Comparison of ENCODE assay signal across 8 cellular contexts in the genomic region with DNA sequence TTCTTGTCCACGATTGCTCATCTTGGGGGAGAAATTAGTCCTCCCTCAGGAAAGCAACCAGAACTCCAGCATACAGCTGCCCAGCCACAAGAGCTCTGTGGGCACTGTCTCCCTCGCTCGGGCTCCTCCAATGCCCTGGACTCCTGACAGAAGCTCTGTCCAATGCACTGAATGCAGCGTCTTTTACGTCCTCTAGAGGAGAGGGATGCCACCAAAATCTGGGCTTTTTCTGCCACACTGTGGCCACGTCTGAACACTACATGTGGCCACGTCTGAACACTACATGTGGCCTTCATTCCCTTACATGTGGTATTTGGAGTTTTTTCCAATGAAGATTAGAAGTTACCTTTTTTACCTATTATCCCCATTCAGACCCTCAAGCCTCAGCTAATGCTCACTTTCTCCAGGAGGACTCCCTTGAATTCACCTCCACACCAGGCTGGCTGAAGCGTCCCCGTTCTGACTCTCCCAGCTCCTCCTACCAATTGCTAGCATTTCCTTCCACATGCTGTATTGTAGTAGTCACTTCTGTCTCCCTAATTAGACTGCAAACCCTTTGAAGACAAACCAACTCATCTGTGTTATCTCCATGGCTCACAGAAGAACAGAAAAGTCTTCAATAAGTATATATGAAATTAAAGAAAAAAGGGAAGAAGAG.
DNase-seq lines count a peak whose midpoint lies in the region; ATAC-seq, FAIRE-seq and TF ChIP-seq lines count a peak whose summit lies in the region.

No MANE protein-coding gene starts in this region.

- in situ Hi-C loops in gastrocnemius medialis (cut with MboI; ENCODE audit: low sequenced_read_pairs in 4 of 4) = loop anchor here (5.0 to 25.0 kb wide), 3 partner anchors 457 to 467 kb away; no protein-coding TSS in a partner anchor

- H3K27me3 ChIP-seq in right atrium auricular region = no peaks in the 10 kb centered on the region
- H3K27me3 ChIP-seq in gastrocnemius medialis = no peaks in the 10 kb centered on the region

- TF ChIP-seq CTCF in GM12874 (IDR thresholded peaks at IDR 0.05; ENCODE audit: insufficient read depth, low read depth, low read length) = peak; percentile 71
- peak; percentile 68 to 87 for TF ChIP-seq CTCF in right atrium auricular region (IDR thresholded peaks at IDR 0.05)
- peak in 4 of 5 experiments; percentile 18 to 53 (median 46) for TF ChIP-seq CTCF in gastrocnemius medialis (IDR thresholded peaks at IDR 0.05 in 4 of 5, conservative IDR thresholded peaks at IDR 0.05 in 1 of 5)

- H3K4me3 Mint-ChIP-seq in stimulated activated memory B cell treated with anti-CD40 and anti-IgM and Interleukin-4, amounts not matched to agents 10 μg/mL and 1 μg/mL and 100 μg/mL, for 72 hours = no peak overlapping the region

- peak overlapping the region; percentile 26 to 30 for H3K4me3 ChIP-seq in right atrium auricular region
- H3K4me3 ChIP-seq in gastrocnemius medialis = peak overlapping the region in 1 of 4 donors; percentile 2

- H3K36me3 Mint-ChIP-seq in stimulated activated memory B cell treated with anti-CD40 and anti-IgM and Interleukin-4, amounts not matched to agents 10 μg/mL and 1 μg/mL and 100 μg/mL, for 72 hours = no peaks in the 10 kb centered on the region

- FAIRE-seq in A204.1 (lab: Jason Lieb, UNC) = peak; percentile 54

- H3K4me1 Mint-ChIP-seq in stimulated activated memory B cell treated with anti-CD40 and anti-IgM and Interleukin-4, amounts not matched to agents 10 μg/mL and 1 μg/mL and 100 μg/mL, for 72 hours = no peaks in the 10 kb centered on the region

- intact Hi-C loops in gastrocnemius medialis (cut with DNase I; ENCODE audit: low total_unique reads) = loop anchor here (1.0 to 10.0 kb wide), 2 partner anchors 140 to 460 kb away; no protein-coding TSS in a partner anchor

- H3K27me3 Mint-ChIP-seq in stimulated activated memory B cell treated with anti-CD40 and anti-IgM and Interleukin-4, amounts not matched to agents 10 μg/mL and 1 μg/mL and 100 μg/mL, for 72 hours = no peaks in the 10 kb centered on the region

- H3K9me3 Mint-ChIP-seq in stimulated activated memory B cell treated with anti-CD40 and anti-IgM and Interleukin-4, amounts not matched to agents 10 μg/mL and 1 μg/mL and 100 μg/mL, for 72 hours = peaks cover 3% of the 10 kb centered on the region

- H3K9me3 ChIP-seq in right atrium auricular region (no peaks in the 10 kb centered on the region), gastrocnemius medialis (no peaks in the 10 kb centered on the region)

- H3K4me1 ChIP-seq in right atrium auricular region (no peaks in the 10 kb centered on the region), gastrocnemius medialis (no peaks in the 10 kb centered on the region)

- peak; percentile 98 for DNase-seq in NCI-H226
- peak; percentile 13 to 94 (median 72) for DNase-seq in amygdala (lab: John Stamatoyannopoulos, UW)
- peak; percentile 83 for DNase-seq in right atrium auricular region (ENCODE audit: low spot score)
- no peak for DNase-seq in gastrocnemius medialis

- H3K36me3 ChIP-seq in right atrium auricular region = no peaks in the 10 kb centered on the region
- H3K36me3 ChIP-seq in gastrocnemius medialis = no peaks in the 10 kb centered on the region

- ATAC-seq in HG02973 (IDR thresholded peaks at IDR 0.05; ENCODE audit: unreplicated experiment) (peak; percentile 74), gastrocnemius medialis (peak in 1 of 2 donors; percentile 41)
- ATAC-seq in stimulated activated memory B cell treated with anti-CD40 and anti-IgM and Interleukin-4, amounts not matched to agents 10 μg/mL and 1 μg/mL and 100 μg/mL, for 72 hours = no peak

- no peak overlapping the region for H3K27ac ChIP-seq in right atrium auricular region
- no peak overlapping the region for H3K27ac ChIP-seq in gastrocnemius medialis

- no peak overlapping the region for H3K27ac Mint-ChIP-seq in stimulated activated memory B cell treated with anti-CD40 and anti-IgM and Interleukin-4, amounts not matched to agents 10 μg/mL and 1 μg/mL and 100 μg/mL, for 72 hours

- TF ChIP-seq POLR2A in gastrocnemius medialis (IDR thresholded peaks at IDR 0.05) = no peak

Comparison
In these comparisons a context has a peak if more than half of its experiments do, and no peak if none do; other contexts are left out.
1. DNase-seq: peak in NCI-H226 (single experiment), amygdala (56 of 56) and right atrium auricular region (single experiment); none in gastrocnemius medialis (0 of 2).
2. Peak in every context shown above with its lines, with median percentiles within 50 percentile points of each other: CTCF ChIP-seq.